10 cellular contexts compared by ENCODE assay signal in the genomic region with DNA sequence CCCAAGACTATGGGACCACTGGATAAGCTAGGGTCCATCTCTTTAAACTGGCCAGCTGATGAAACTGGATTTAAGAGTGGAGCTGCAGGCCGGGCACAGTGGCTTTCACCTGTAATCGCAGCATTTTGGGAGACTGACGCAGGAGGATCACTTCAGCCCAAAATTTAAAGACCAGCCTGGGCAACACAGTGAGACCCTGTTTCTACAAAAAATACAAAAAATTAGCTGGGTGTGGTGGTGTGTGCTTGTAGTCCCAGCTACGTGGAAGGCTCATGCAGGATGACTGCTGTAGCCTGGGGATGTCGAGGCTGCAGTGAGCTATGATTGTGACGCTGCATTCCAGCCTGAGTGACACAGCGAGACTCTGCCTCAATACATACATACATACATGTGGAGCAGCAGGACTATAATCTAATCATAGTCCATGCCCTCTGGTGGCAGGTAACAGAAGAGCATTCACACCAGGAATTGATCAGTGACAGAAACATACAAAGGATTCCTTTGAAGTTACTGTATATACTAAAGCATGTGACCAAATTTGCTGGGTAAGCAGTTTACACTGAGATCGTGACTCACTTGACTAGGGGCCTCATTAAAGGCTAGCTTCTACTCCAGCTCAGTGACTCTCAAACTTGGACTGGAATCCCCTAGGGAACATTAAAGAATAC.
A peak's percentile ranks its signal among the peaks of the same experiment; 100 is the strongest.
DNase-seq lines count a peak whose midpoint lies in the region; ATAC-seq, FAIRE-seq and TF ChIP-seq lines count a peak whose summit lies in the region.
"Had no signal": no experiment of that assay in that cellular context is flagged by ENCODE, and none has a peak within 500 bp of the region (broad histone marks: within the 10 kb centered on the region; RNA-seq: fewer than 3 reads in every experiment).

No MANE protein-coding gene starts in this region.

- no peaks in the 10 kb centered on the region for H3K36me3 ChIP-seq in pancreas
- H3K36me3 ChIP-seq in CD8-positive, alpha-beta T cell (ENCODE audit: insufficient read depth, low read length), result no peaks in the 10 kb centered on the region

- H3K9me3 Mint-ChIP-seq in activated CD8-positive, alpha-beta memory T cell treated with anti-CD3 and anti-CD28 coated beads, Interleukin-2, amount 10 ng/mL, durations not matched to agents 7 days and 5 days (ENCODE audit: low read depth), result no peaks in the 10 kb centered on the region
- no peaks in the 10 kb centered on the region for H3K9me3 Mint-ChIP-seq in CD8-positive, alpha-beta T cell
- H3K9me3 Mint-ChIP-seq: naive thymus-derived CD8-positive, alpha-beta T cell had no signal

- no peaks in the 10 kb centered on the region for H3K36me3 Mint-ChIP-seq in activated CD8-positive, alpha-beta memory T cell treated with anti-CD3 and anti-CD28 coated beads, Interleukin-2, amount 10 ng/mL, durations not matched to agents 7 days and 5 days
- peaks cover 16% of the 10 kb centered on the region for H3K36me3 Mint-ChIP-seq in CD8-positive, alpha-beta T cell

- no peaks in the 10 kb centered on the region for H3K9me3 ChIP-seq in pancreas
- H3K9me3 ChIP-seq in CD8-positive, alpha-beta T cell (ENCODE audit: low read length), result no peaks in the 10 kb centered on the region
- H3K9me3 ChIP-seq: SJCRH30 had no signal

- no peak overlapping the region for H3K4me3 ChIP-seq in HFF-Myc (replicated peaks; ENCODE audit: low read depth, low read length)
- no peak overlapping the region for H3K4me3 ChIP-seq in pancreas
- no peak overlapping the region for H3K4me3 ChIP-seq in CD8-positive, alpha-beta T cell (ENCODE audit: low read depth, low read length)
- H3K4me3 ChIP-seq: SJCRH30 had no signal

- FAIRE-seq in pancreas (lab: Jason Lieb, UNC), result no peak

- H3K4me1 ChIP-seq in pancreas, result no peaks in the 10 kb centered on the region
- H3K4me1 ChIP-seq in CD8-positive, alpha-beta T cell (ENCODE audit: insufficient read depth, low read length), result no peaks in the 10 kb centered on the region
- H3K4me1 ChIP-seq: SJCRH30 had no signal

- peak; percentile 48 for DNase-seq in D341Med (ENCODE audit: low spot score)
- peak; percentile 66 for DNase-seq in HFF-Myc (ENCODE audit: extremely low read depth, low read depth)
- DNase-seq in RWPE1 (ENCODE audit: low spot score), result peak; percentile 73
- DNase-seq in epithelial cell of prostate (ENCODE audit: low read depth, low spot score), result peak; percentile 46
- peak in 2 of 6 donors; percentile 11 to 46 for DNase-seq in pancreas
- DNase-seq in activated CD8-positive, alpha-beta memory T cell treated with anti-CD3 and anti-CD28 coated beads, Interleukin-2, amount 50 U/mL, for 48 hours, result no peak
- no peak for DNase-seq in activated CD8-positive, alpha-beta memory T cell treated with anti-CD3 and anti-CD28 coated beads, Interleukin-2, amount 10 ng/mL, durations not matched to agents 7 days and 5 days
- no peak for DNase-seq in CD8-positive, alpha-beta T cell

- TF ChIP-seq CTCF in HFF-Myc (IDR thresholded peaks at IDR 0.05; ENCODE audit: low read depth, low read length, missing control alignments) (peak; percentile 57), RWPE1 (conservative IDR thresholded peaks at IDR 0.05; ENCODE audit: low read depth) (peak; percentile 33), pancreas (IDR thresholded peaks at IDR 0.05) (peak; percentile 16 to 44 (median 30))
- no peak for TF ChIP-seq CTCF in CD8-positive, alpha-beta T cell (IDR thresholded peaks at IDR 0.05)

- H3K27ac Mint-ChIP-seq in activated CD8-positive, alpha-beta memory T cell treated with anti-CD3 and anti-CD28 coated beads, Interleukin-2, amount 10 ng/mL, durations not matched to agents 7 days and 5 days, result no peak overlapping the region
- no peak overlapping the region for H3K27ac Mint-ChIP-seq in CD8-positive, alpha-beta T cell
- H3K27ac Mint-ChIP-seq: naive thymus-derived CD8-positive, alpha-beta T cell had no signal

- H3K4me1 Mint-ChIP-seq in activated CD8-positive, alpha-beta memory T cell treated with anti-CD3 and anti-CD28 coated beads, Interleukin-2, amount 10 ng/mL, durations not matched to agents 7 days and 5 days, result no peaks in the 10 kb centered on the region
- H3K4me1 Mint-ChIP-seq in CD8-positive, alpha-beta T cell (ENCODE audit: low read depth), result no peaks in the 10 kb centered on the region
- H3K4me1 Mint-ChIP-seq: naive thymus-derived CD8-positive, alpha-beta T cell had no signal

- H3K27me3 Mint-ChIP-seq in activated CD8-positive, alpha-beta memory T cell treated with anti-CD3 and anti-CD28 coated beads, Interleukin-2, amount 10 ng/mL, durations not matched to agents 7 days and 5 days, result no peaks in the 10 kb centered on the region
- H3K27me3 Mint-ChIP-seq in CD8-positive, alpha-beta T cell (ENCODE audit: low read depth), result no peaks in the 10 kb centered on the region
- H3K27me3 Mint-ChIP-seq: naive thymus-derived CD8-positive, alpha-beta T cell had no signal

- H3K27me3 ChIP-seq in pancreas, result no peaks in the 10 kb centered on the region
- no peaks in the 10 kb centered on the region for H3K27me3 ChIP-seq in CD8-positive, alpha-beta T cell (ENCODE audit: insufficient read depth, low read length)
- H3K27me3 ChIP-seq: SJCRH30 had no signal

- POLR2A ChIA-PET in RWPE1 (lab: Yijun Ruan, JAX; ENCODE audit: low non-redundant PET), result no interaction called here
- POLR2A ChIA-PET in CD8-positive, alpha-beta T cell (lab: Charles Lee), result no interaction called here

- ATAC-seq in pancreas, result peak; percentile 64 to 96 (median 84)
- ATAC-seq in activated CD8-positive, alpha-beta memory T cell treated with anti-CD3 and anti-CD28 coated beads, Interleukin-2, amount 10 ng/mL, durations not matched to agents 7 days and 5 days, result no peak
- no peak for ATAC-seq in CD8-positive, alpha-beta T cell

- WGBS in pancreas, 2 donors, result 77 to 81% methylated on average over 8 of the region's 8 CpGs

- intact Hi-C loops in pancreas (cut with DNase I), result no loop called here
- intact Hi-C loops in CD8-positive, alpha-beta T cell (cut with DNase I, micrococcal nuclease), result loop anchor here in 1 of 2 experiments (5.0 kb wide), 1 partner anchor 511 kb away; no protein-coding TSS in a partner anchor

- H3K4me3 Mint-ChIP-seq in activated CD8-positive, alpha-beta memory T cell treated with anti-CD3 and anti-CD28 coated beads, Interleukin-2, amount 10 ng/mL, durations not matched to agents 7 days and 5 days, result no peak overlapping the region
- no peak overlapping the region for H3K4me3 Mint-ChIP-seq in CD8-positive, alpha-beta T cell
- H3K4me3 Mint-ChIP-seq: naive thymus-derived CD8-positive, alpha-beta T cell had no signal

- H3K27ac ChIP-seq in RWPE1 (no peak overlapping the region), epithelial cell of prostate (no peak overlapping the region), pancreas (no peak overlapping the region)
- no peak overlapping the region for H3K27ac ChIP-seq in CD8-positive, alpha-beta T cell (ENCODE audit: low read depth, low read length)
- H3K27ac ChIP-seq: SJCRH30 had no signal

- CTCF ChIA-PET in RWPE1 (lab: Yijun Ruan, JAX), result interaction anchor here (0.6 kb wide), 2 partner anchors 20 to 340 kb away, joined by 4 read pairs; no protein-coding TSS in a partner anchor
- CTCF ChIA-PET in activated CD8-positive, alpha-beta memory T cell treated with anti-CD3 and anti-CD28 coated beads, Interleukin-2, amount 10 ng/mL, durations not matched to agents 7 days and 5 days (lab: Charles Lee), result no interaction called here
- CTCF ChIA-PET in CD8-positive, alpha-beta T cell (lab: Charles Lee), result no interaction called here

Comparison
In these comparisons a context has a peak if more than half of its experiments do, and no peak if none do; other contexts are left out.
1. DNase-seq: peak in D341Med (single experiment), HFF-Myc (single experiment), RWPE1 (single experiment) and epithelial cell of prostate (single experiment); none in activated CD8-positive, alpha-beta memory T cell treated with anti-CD3 and anti-CD28 coated beads, Interleukin-2, amount 50 U/mL, for 48 hours (single experiment), activated CD8-positive, alpha-beta memory T cell treated with anti-CD3 and anti-CD28 coated beads, Interleukin-2, amount 10 ng/mL, durations not matched to agents 7 days and 5 days (single experiment) and CD8-positive, alpha-beta T cell (0 of 7).
2. ATAC-seq: peak in pancreas (4 of 4); none in activated CD8-positive, alpha-beta memory T cell treated with anti-CD3 and anti-CD28 coated beads, Interleukin-2, amount 10 ng/mL, durations not matched to agents 7 days and 5 days (single experiment) and CD8-positive, alpha-beta T cell (single experiment).